ENCODE assay signal across 8 cellular contexts in genomic region chr13:27425151-27425917, GRCh38. TPM values are rescaled to one million over a fixed set of nuclear protein-coding genes. Genes with fewer than 3 reads are reported as not detected.
A peak's percentile ranks its signal among the peaks of the same experiment; 100 is the strongest.
DNase-seq lines count a peak whose midpoint lies in the region; FAIRE-seq and TF ChIP-seq lines count a peak whose summit lies in the region.

No MANE protein-coding gene starts in this region.

- H3K4me2 ChIP-seq in astrocyte (ENCODE audit: low read length) = peak overlapping the region; percentile 100

- no peak for TF ChIP-seq POLR2A in thyroid gland (IDR thresholded peaks at IDR 0.05)

- 25% methylated on average over 13 of the region's 13 CpGs for WGBS in liver
- WGBS in thyroid gland, 2 donors = 44 to 46% methylated on average over 12 to 13 of the region's 13 CpGs

- TF ChIP-seq CTCF in LNCaP clone FGC (IDR thresholded peaks at IDR 0.05; ENCODE audit: control insufficient read depth, extremely low read depth, insufficient read depth) (no peak), astrocyte (IDR thresholded peaks at IDR 0.05; ENCODE audit: insufficient read depth, low read depth, low read length) (no peak), liver (IDR thresholded peaks at IDR 0.05; ENCODE audit: low read depth, low read length, missing input control) (no peak), thyroid gland (IDR thresholded peaks at IDR 0.05) (no peak)

- peak overlapping the region; percentile 87 for H3K27ac Mint-ChIP-seq in astrocyte (ENCODE audit: unreplicated experiment)

- intact Hi-C loops in thyroid gland (cut with DNase I) = no loop called here

- peaks cover 6% of the 10 kb centered on the region for H3K27me3 ChIP-seq in astrocyte (ENCODE audit: insufficient read depth, low read length)
- H3K27me3 ChIP-seq in liver (ENCODE audit: control insufficient read depth in 4 of 4, insufficient read depth in 4 of 4, low read length in 3 of 4) = no peaks in the 10 kb centered on the region
- H3K27me3 ChIP-seq in thyroid gland = no peaks in the 10 kb centered on the region

- peak overlapping the region; percentile 84 for H3K9ac ChIP-seq in astrocyte (ENCODE audit: low read length)
- peak overlapping the region; percentile 32 to 79 for H3K9ac ChIP-seq in liver (ENCODE audit: low read depth in 1 of 2, low read length in 2 of 2)

- H3K27me3 Mint-ChIP-seq in astrocyte (ENCODE audit: low read depth, unreplicated experiment) = peaks cover 12% of the 10 kb centered on the region

- H3K4me1 Mint-ChIP-seq in astrocyte (ENCODE audit: low read depth, unreplicated experiment) = peaks cover 26% of the 10 kb centered on the region

- H3K4me1 ChIP-seq in astrocyte (ENCODE audit: insufficient read depth, low read length) (peaks cover 31% of the 10 kb centered on the region), liver (ENCODE audit: control insufficient read depth in 4 of 4, insufficient read depth in 4 of 4, low read length in 3 of 4) (peaks cover 2 to 29% (median 21%) of the 10 kb centered on the region in 4 donors), thyroid gland (peaks cover 22 to 33% of the 10 kb centered on the region in 2 donors)

- no peak for FAIRE-seq in astrocyte (lab: Jason Lieb, UNC)

- peaks cover 25% of the 10 kb centered on the region for H4K20me1 ChIP-seq in astrocyte (ENCODE audit: insufficient read depth, low read length)

- H3K27ac ChIP-seq in astrocyte (ENCODE audit: low read depth, low read length) = peak overlapping the region; percentile 1
- peak overlapping the region; percentile 94 to 95 for H3K27ac ChIP-seq in liver (ENCODE audit: low read depth in 1 of 2, low read length in 2 of 2)
- H3K27ac ChIP-seq in thyroid gland = peak overlapping the region in 2 of 3 donors; percentile 81 to 84

- H3K36me3 Mint-ChIP-seq in astrocyte (ENCODE audit: low read depth, unreplicated experiment) = peaks cover 9% of the 10 kb centered on the region

- peak overlapping the region; percentile 74 for H3K4me3 ChIP-seq in LNCaP clone FGC (ENCODE audit: low read depth, low read length)
- peak overlapping the region; percentile 83 for H3K4me3 ChIP-seq in astrocyte (ENCODE audit: insufficient read depth, low read depth, low read length)
- H3K4me3 ChIP-seq in liver (ENCODE audit: low read depth in 1 of 3, low read length in 3 of 3) = peak overlapping the region; percentile 59 to 89 (median 77)
- H3K4me3 ChIP-seq in thyroid gland (replicated peaks in 1 of 3) = peak overlapping the region; percentile 55 to 81 (median 79)

- TF ChIP-seq RAD21 in liver (IDR thresholded peaks at IDR 0.05) = no peak

- H3K36me3 ChIP-seq in astrocyte (ENCODE audit: insufficient read depth, low read length) (peaks cover 4% of the 10 kb centered on the region), liver (ENCODE audit: control insufficient read depth in 4 of 4, insufficient read depth in 3 of 4, low read depth in 1 of 4, low read length in 3 of 4) (peaks cover 0 to 22% (median 16%) of the 10 kb centered on the region in 4 donors), thyroid gland (peaks cover 0 to 7% of the 10 kb centered on the region in 2 donors)

- H3K4me3 Mint-ChIP-seq in astrocyte (ENCODE audit: unreplicated experiment) = peak overlapping the region; percentile 85

- peaks cover 41% of the 10 kb centered on the region for H3K79me2 ChIP-seq in astrocyte (ENCODE audit: insufficient read depth, low read length)

- H3K9me3 Mint-ChIP-seq in astrocyte (ENCODE audit: unreplicated experiment) = peaks cover 2% of the 10 kb centered on the region

- DNase-seq in activated CD8-positive, alpha-beta memory T cell treated with anti-CD3 and anti-CD28 coated beads for 24 hours = peak; percentile 80
- no peak for DNase-seq in activated CD8-positive, alpha-beta memory T cell treated with anti-CD3 and anti-CD28 coated beads, Interleukin-2, amount 50 U/mL, for 4 hours
- DNase-seq in LNCaP clone FGC (ENCODE audit: low read depth) (no peak), astrocyte (ENCODE audit: low read depth) (peak; percentile 6), thyroid gland (no peak), epidermal melanocyte (ENCODE audit: insufficient read length, low spot score) (no peak), NCI-H774 (lab: John Stamatoyannopoulos, UW) (no peak)

- peak overlapping the region; percentile 97 for H2AFZ ChIP-seq in astrocyte (ENCODE audit: low read depth, low read length)

- H3K9me3 ChIP-seq in astrocyte (ENCODE audit: insufficient read depth, low read depth, low read length) = no peaks in the 10 kb centered on the region
- no peaks in the 10 kb centered on the region for H3K9me3 ChIP-seq in liver (ENCODE audit: control insufficient read depth in 4 of 4, low read length in 3 of 4)
- no peaks in the 10 kb centered on the region for H3K9me3 ChIP-seq in thyroid gland

TF ChIP-seq in liver, 16 proteins besides CTCF, POLR2A, EP300 and RAD21:
- TF ChIP-seq EGR1 (IDR thresholded peaks at IDR 0.05; ENCODE audit: low read depth in 2 of 2) (peak in 1 of 2 donors; percentile 13), JUND (IDR thresholded peaks at IDR 0.05) (no peak)

RNA-seq across cellular contexts. Expression of gene GTF3A, which starts 0.9 kb away (rescaled TPM):
- 77.7 and 83.6 TPM in 2 replicates for total RNA-seq in astrocyte
- total RNA-seq in liver = 10 to 100 TPM; 66.4 to 83.6 TPM
- polyA plus RNA-seq in liver = 100 to 1,000 TPM; 110 to 144 TPM
- total RNA-seq in thyroid gland = 100 to 1,000 TPM in 3 of 4 donors, 10 to 100 TPM in 1; 50.2 to 145 (median 120) TPM

RNA-seq across cellular contexts. Expression of gene MTIF3, which starts 25.0 kb away (rescaled TPM):
- 29.6 and 32.7 TPM in 2 replicates for total RNA-seq in astrocyte
- total RNA-seq in liver = 10 to 100 TPM; 28.0 to 31.0 TPM
- polyA plus RNA-seq in liver = 10 to 100 TPM; 34.5 to 62.1 TPM
- total RNA-seq in thyroid gland = 10 to 100 TPM; 36.4 to 68.2 (median 54.8) TPM

Comparison
In these comparisons a context has a peak if more than half of its experiments do, and no peak if none do; other contexts are left out.
1. DNase-seq: peak in activated CD8-positive, alpha-beta memory T cell treated with anti-CD3 and anti-CD28 coated beads for 24 hours (single experiment) and astrocyte (single experiment); none in activated CD8-positive, alpha-beta memory T cell treated with anti-CD3 and anti-CD28 coated beads, Interleukin-2, amount 50 U/mL, for 4 hours (single experiment), LNCaP clone FGC (single experiment), thyroid gland (0 of 2), epidermal melanocyte (single experiment) and NCI-H774 (single experiment).
2. H3K27ac ChIP-seq: peak in every context shown above with its lines; median percentile 94 in liver; 82 in thyroid gland; 1 in astrocyte.
3. Peak in every context shown above with its lines, with median percentiles within 50 percentile points of each other: H3K4me3 ChIP-seq.